8 cellular contexts compared by ENCODE assay signal in genomic region chr1:223670458-223671159, GRCh38. TPM values are rescaled to one million over a fixed set of nuclear protein-coding genes. Genes with fewer than 3 reads are reported as not detected.
DNase-seq lines count a peak whose midpoint lies in the region; ATAC-seq and TF ChIP-seq lines count a peak whose summit lies in the region.

No MANE protein-coding gene starts in this region.

- peaks cover 8 to 9% of the 10 kb centered on the region in 2 donors for H3K9me3 Mint-ChIP-seq in activated naive CD4-positive, alpha-beta T cell treated with anti-CD3 and anti-CD28 coated beads, Interleukin-2, amount 50 U/mL, for 72 hours

- no peaks in the 10 kb centered on the region for H3K79me2 ChIP-seq in MM.1S (ENCODE audit: low read length)

- ATAC-seq in activated naive CD4-positive, alpha-beta T cell treated with anti-CD3 and anti-CD28 coated beads, Interleukin-2, amount 50 U/mL, for 72 hours = peak; percentile 50 to 59
- peak; percentile 98 for ATAC-seq in left lobe of liver
- ATAC-seq in GM21737 (IDR thresholded peaks at IDR 0.05; ENCODE audit: unreplicated experiment) = no peak

- no peaks in the 10 kb centered on the region for H3K36me3 ChIP-seq in MM.1S (replicated peaks; ENCODE audit: insufficient read depth, low read length)

- H4K20me1 ChIP-seq in MM.1S (ENCODE audit: insufficient read depth, low read length) = no peaks in the 10 kb centered on the region

- no peak overlapping the region for H3K9ac ChIP-seq in MM.1S (ENCODE audit: low read length)

- no peak overlapping the region for H2AFZ ChIP-seq in MM.1S (ENCODE audit: low read length)

- no peak overlapping the region for H3K4me2 ChIP-seq in MM.1S (ENCODE audit: low read depth, low read length)

- no peak overlapping the region for H3K27ac Mint-ChIP-seq in activated naive CD4-positive, alpha-beta T cell treated with anti-CD3 and anti-CD28 coated beads, Interleukin-2, amount 50 U/mL, for 72 hours

- H3K27ac ChIP-seq in MM.1S (ENCODE audit: low read length) = no peak overlapping the region

- no peaks in the 10 kb centered on the region for H3K9me3 ChIP-seq in MM.1S (replicated peaks; ENCODE audit: insufficient read depth, low read length)

- peak; percentile 58 for TF ChIP-seq CTCF in MM.1S (IDR thresholded peaks at IDR 0.05; ENCODE audit: low read length)

- H3K27me3 ChIP-seq in MM.1S (replicated peaks; ENCODE audit: insufficient read depth, low read length) = no peaks in the 10 kb centered on the region

- no peak overlapping the region for H3K4me3 ChIP-seq in MM.1S (ENCODE audit: low read length)

- H3K36me3 Mint-ChIP-seq in activated naive CD4-positive, alpha-beta T cell treated with anti-CD3 and anti-CD28 coated beads, Interleukin-2, amount 50 U/mL, for 72 hours = peaks cover 9 to 12% of the 10 kb centered on the region in 2 donors

- DNase-seq in activated CD4-positive, alpha-beta T cell treated with anti-CD3 and anti-CD28 coated beads for 48 hours = peak; percentile 25
- no peak for DNase-seq in activated CD4-positive, alpha-beta T cell treated with anti-CD3 and anti-CD28 coated beads for 4 hours
- DNase-seq in MM.1S (peak; percentile 27), left lobe of liver (ENCODE audit: low spot score) (peak; percentile 51), NCI-H2029 treated with DMSO at 0.1 percent for 48 hours (lab: John Stamatoyannopoulos, UW) (no peak), 8988T (no peak)
- DNase-seq in activated naive CD4-positive, alpha-beta T cell treated with anti-CD3 and anti-CD28 coated beads, Interleukin-2, amount 50 U/mL, for 72 hours (ENCODE audit: low spot score in 2 of 2) = peak in 1 of 2 donors; percentile 12

- no peaks in the 10 kb centered on the region for H3F3A ChIP-seq in MM.1S (ENCODE audit: insufficient read depth, low read length)

- H3K4me1 ChIP-seq in MM.1S (ENCODE audit: low read length) = no peaks in the 10 kb centered on the region

- no peaks in the 10 kb centered on the region for H3K9me2 ChIP-seq in MM.1S (replicated peaks; ENCODE audit: insufficient read depth, low read length)

RNA-seq across cellular contexts. Expression of gene CAPN8, which starts 5.1 kb away (rescaled TPM):
- not detected for total RNA-seq in activated naive CD4-positive, alpha-beta T cell treated with anti-CD3 and anti-CD28 coated beads, Interleukin-2, amount 50 U/mL, for 72 hours
- total RNA-seq in left lobe of liver = 0.33 TPM

RNA-seq across cellular contexts. Expression of gene CAPN2, which starts 41.7 kb away (rescaled TPM):
- 10 to 100 TPM in 1 of 2 donors, 1 to 10 TPM in 1; 7.0 to 36.8 TPM for total RNA-seq in activated naive CD4-positive, alpha-beta T cell treated with anti-CD3 and anti-CD28 coated beads, Interleukin-2, amount 50 U/mL, for 72 hours
- 25.1 TPM for total RNA-seq in left lobe of liver

Comparison
In these comparisons a context has a peak if more than half of its experiments do, and no peak if none do; other contexts are left out.
1. DNase-seq: peak in activated CD4-positive, alpha-beta T cell treated with anti-CD3 and anti-CD28 coated beads for 48 hours (single experiment), MM.1S (single experiment) and left lobe of liver (single experiment); none in activated CD4-positive, alpha-beta T cell treated with anti-CD3 and anti-CD28 coated beads for 4 hours (0 of 2), NCI-H2029 treated with DMSO at 0.1 percent for 48 hours (single experiment) and 8988T (single experiment).